In genomic region chr16:88634141-88634993, GRCh38 we compare ENCODE assay signal across 1 cellular context.
TF ChIP-seq lines count a peak whose summit lies in the region.

No MANE protein-coding gene starts in this region.

TF ChIP-seq in IMR-90, 13 proteins besides CTCF, POLR2A, EP300 and RAD21:
- peak; percentile 66; the same call in 1 of the 2 replicates for TF ChIP-seq CEBPB (IDR thresholded peaks at IDR 0.05; ENCODE audit: low read depth, low read length)
- no peak for TF ChIP-seq USF2 (IDR thresholded peaks at IDR 0.05; ENCODE audit: low read depth, low read length)
